ENCODE assay signal across 8 cellular contexts in genomic region chr12:51270067-51270846, GRCh38. TPM values are rescaled to one million over a fixed set of nuclear protein-coding genes. Genes with fewer than 3 reads are reported as not detected.
DNase-seq lines count a peak whose midpoint lies in the region; ATAC-seq and TF ChIP-seq lines count a peak whose summit lies in the region.

TSS of gene SMAGP (minus strand) at chr12:51270415. CDS start at chr12:51269278, 1,137 bp downstream.

- peak within 1 kb of the TSS; percentile 69 for H2BK15ac ChIP-seq in IMR-90 (ENCODE audit: low read depth, low read length)

- peak within 1 kb of the TSS; percentile 79 to 92 for H4K8ac ChIP-seq in IMR-90 (ENCODE audit: low read depth in 2 of 2, low read length in 2 of 2)

- peak within 1 kb of the TSS; percentile 88 for H2BK5ac ChIP-seq in IMR-90 (ENCODE audit: low read depth, low read length, poor library complexity, severe bottlenecking)

- no peaks in the 10 kb centered on the region for H3K27me3 ChIP-seq in IMR-90 (ENCODE audit: control insufficient read depth, insufficient read depth, low read length)
- H3K27me3 ChIP-seq in iPS-20b (ENCODE audit: insufficient read depth, low read length) = peaks cover 31% of the 10 kb centered on the region
- H3K27me3 ChIP-seq in spleen (replicated peaks in 1 of 7) = peaks cover 0 to 10% (median 0%) of the 10 kb centered on the region in 7 donors

- H3K4me2 ChIP-seq in IMR-90 (ENCODE audit: low read depth, low read length) = peak within 1 kb of the TSS; percentile 86

- no peaks in the 10 kb centered on the region for H4K20me1 ChIP-seq in IMR-90 (ENCODE audit: insufficient read depth, low read length)

- peak within 1 kb of the TSS; percentile 90 for H3K4ac ChIP-seq in IMR-90 (ENCODE audit: low read depth, low read length)

- H2BK20ac ChIP-seq in IMR-90 (ENCODE audit: low read depth, low read length) = peak within 1 kb of the TSS; percentile 94

- in situ Hi-C loops in Caki2 (cut with HindIII; ENCODE audit: low pct_unique_long_range_greater_than_20kb, low sequenced_read_pairs) = no loop called here
- in situ Hi-C loops in IMR-90 (cut with MboI; ENCODE audit: low sequenced_read_pairs) = no loop called here

- intact Hi-C loops in IMR-90 (cut with micrococcal nuclease) (no loop called here), MCF 10A (cut with micrococcal nuclease) (loop anchor here (5.0 kb wide), 1 partner anchor 37 kb away; no protein-coding TSS in a partner anchor), spleen (cut with DNase I; ENCODE audit: low total_unique reads) (no loop called here)

- ATAC-seq in GM21423 (IDR thresholded peaks at IDR 0.05; ENCODE audit: unreplicated experiment) (peak; percentile 72), IMR-90 (ENCODE audit: low read depth) (peak; percentile 67), GM18519 (IDR thresholded peaks at IDR 0.05; ENCODE audit: low FRiP score, unreplicated experiment) (no peak)

- H4K91ac ChIP-seq in IMR-90 (ENCODE audit: insufficient read depth, low read depth, low read length) = peak within 1 kb of the TSS; percentile 83

- H3K9me1 ChIP-seq in IMR-90 (ENCODE audit: insufficient read depth, low read length) = peaks cover 13% of the 10 kb centered on the region

- TF ChIP-seq CTCF in IMR-90 (conservative IDR thresholded peaks at IDR 0.05; ENCODE audit: low read depth, low read length) (no peak), MCF 10A (IDR thresholded peaks at IDR 0.05; ENCODE audit: unreplicated experiment) (no peak), spleen (IDR thresholded peaks at IDR 0.05 in 8 of 11, conservative IDR thresholded peaks at IDR 0.05 in 3 of 11) (peak in 3 of 11 experiments; percentile 11 to 33 (median 18))

- H2AK9ac ChIP-seq in IMR-90 (replicated peaks; ENCODE audit: low read depth, low read length, poor library complexity) = peak within 1 kb of the TSS; percentile 95

- H3K14ac ChIP-seq in IMR-90 (replicated peaks; ENCODE audit: low read depth, low read length) = peak within 1 kb of the TSS; percentile 90

- 1% methylated on average over 18 of the region's 79 CpGs; no CpG with 5 or more reads in 1 of the 2 experiments for WGBS in IMR-90 (ENCODE audit: extremely low coverage in 2 of 2, insufficient read length in 1 of 2), 2 experiments
- 0 to 2% (median 1%) methylated on average over 19 to 79 of the region's 79 CpGs for WGBS in spleen, 5 donors

- no peaks in the 10 kb centered on the region for H3K9me3 ChIP-seq in IMR-90 (ENCODE audit: control insufficient read depth, insufficient read depth, low read length)
- H3K9me3 ChIP-seq in iPS-20b (ENCODE audit: insufficient read depth, low read depth, low read length) = no peaks in the 10 kb centered on the region
- H3K9me3 ChIP-seq in spleen = no peaks in the 10 kb centered on the region

- H3K27me3 Mint-ChIP-seq in MCF 10A (ENCODE audit: insufficient read depth, unreplicated experiment) = no peaks in the 10 kb centered on the region

- no peaks in the 10 kb centered on the region for H3K36me3 Mint-ChIP-seq in MCF 10A (ENCODE audit: insufficient read depth, unreplicated experiment)

- H3K36me3 ChIP-seq in IMR-90 (ENCODE audit: control insufficient read depth, insufficient read depth, low read length) (no peaks in the 10 kb centered on the region), iPS-20b (ENCODE audit: insufficient read depth, low read depth, low read length) (no peaks in the 10 kb centered on the region), spleen (no peaks in the 10 kb centered on the region)

- H3K9me3 Mint-ChIP-seq in MCF 10A (ENCODE audit: unreplicated experiment) = no peaks in the 10 kb centered on the region

- dilution Hi-C loops in IMR-90 (cut with HindIII; ENCODE audit: low sequenced_read_pairs, unreplicated experiment) = no loop called here

- H3K27ac ChIP-seq in IMR-90 (ENCODE audit: insufficient read depth, low read length) (peak within 1 kb of the TSS; percentile 53), iPS-20b (ENCODE audit: low read length) (no peak within 1 kb of the TSS), spleen (peak within 1 kb of the TSS; percentile 46 to 89 (median 80))

- peak within 1 kb of the TSS; percentile 90 for H3K23ac ChIP-seq in IMR-90 (ENCODE audit: low read depth, low read length)

- peaks cover 18% of the 10 kb centered on the region for H3K4me1 Mint-ChIP-seq in MCF 10A (ENCODE audit: insufficient read depth, unreplicated experiment)

- H3K4me3 Mint-ChIP-seq in MCF 10A (ENCODE audit: unreplicated experiment) = peak within 1 kb of the TSS; percentile 87

- TF ChIP-seq RAD21 in IMR-90 (IDR thresholded peaks at IDR 0.05; ENCODE audit: low read length) = no peak

- H3K27ac Mint-ChIP-seq in MCF 10A (ENCODE audit: low read depth, unreplicated experiment) = peak within 1 kb of the TSS; percentile 74

- peak within 1 kb of the TSS; percentile 68 for H3K18ac ChIP-seq in IMR-90 (ENCODE audit: low read depth, low read length)

- peak; percentile 33; the same call in 1 of the 2 replicates for TF ChIP-seq POLR2A in IMR-90 (IDR thresholded peaks at IDR 0.05; ENCODE audit: low read depth, low read length)
- no peak for TF ChIP-seq POLR2A in spleen (IDR thresholded peaks at IDR 0.05)

- peak within 1 kb of the TSS; percentile 88 for H2BK120ac ChIP-seq in IMR-90 (ENCODE audit: low read depth, low read length)

- H2AFZ ChIP-seq in IMR-90 (replicated peaks; ENCODE audit: low read length, poor library complexity) = peak within 1 kb of the TSS; percentile 88

- H3K79me1 ChIP-seq in IMR-90 (ENCODE audit: low read depth in 1 of 2, low read length in 2 of 2) = peaks cover 15 to 52% of the 10 kb centered on the region in 2 experiments

- peak within 1 kb of the TSS; percentile 83 for H2AK5ac ChIP-seq in IMR-90 (ENCODE audit: low read depth, low read length)

- H3K56ac ChIP-seq in IMR-90 (ENCODE audit: extremely low read depth, insufficient read depth, low read length) = peak within 1 kb of the TSS; percentile 77

- CTCF ChIA-PET in IMR-90 (lab: Yijun Ruan, JAX) (interaction anchor here (2.7 kb wide), 1 partner anchor 71 kb away, joined by 19 read pairs; no protein-coding TSS in a partner anchor), MCF 10A (lab: Yijun Ruan, JAX) (interaction anchor here (0.5 to 6.4 kb wide), 11 partner anchors 9 to 661 kb away, joined by 3 to 110 read pairs (median 3); no protein-coding TSS in a partner anchor)

- POLR2A ChIA-PET in IMR-90 (lab: Charles Lee; ENCODE audit: unreplicated experiment) (interaction anchor here (0.6 to 1.1 kb wide), 2 partner anchors 29 to 31 kb away, joined by 3 to 5 read pairs; partner anchors contain the start of gene DAZAP2), MCF 10A (lab: Yijun Ruan, JAX) (interaction anchor here (0.6 to 2.6 kb wide), 11 partner anchors 11 to 214 kb away, joined by 3 to 38 read pairs (median 4); partner anchors contain the start of gene DAZAP2)

- peak; percentile 57 for DNase-seq in Caki2 (ENCODE audit: low read depth)
- DNase-seq in IMR-90 = peak; percentile 21
- DNase-seq in T-helper 2 cell = peak in 4 of 5 experiments; percentile 19 to 44 (median 31)
- DNase-seq in MCF 10A (ENCODE audit: unreplicated experiment) = peak; percentile 44
- peak; percentile 90 for DNase-seq in spleen

- H3K9ac ChIP-seq in IMR-90 (ENCODE audit: low read depth, low read length) = peak within 1 kb of the TSS; percentile 74
- H3K9ac ChIP-seq in iPS-20b (ENCODE audit: low read depth, low read length) = peak within 1 kb of the TSS; percentile 35; the same call in 1 of the 2 replicates

- H4K5ac ChIP-seq in IMR-90 (ENCODE audit: low read depth, low read length) = peak within 1 kb of the TSS; percentile 66

- H3K4me3 ChIP-seq in IMR-90 (ENCODE audit: insufficient read depth, low read depth, low read length) (peak within 1 kb of the TSS; percentile 74), iPS-20b (ENCODE audit: low read length) (peak within 1 kb of the TSS; percentile 78), spleen (peak within 1 kb of the TSS; percentile 64 to 91 (median 80))

- peaks cover 3% of the 10 kb centered on the region; the same call in 1 of the 2 replicates for H3K4me1 ChIP-seq in IMR-90 (ENCODE audit: control insufficient read depth, insufficient read depth, low read length)
- peaks cover 8% of the 10 kb centered on the region for H3K4me1 ChIP-seq in iPS-20b (ENCODE audit: insufficient read depth, low read length)
- H3K4me1 ChIP-seq in spleen = peaks cover 3 to 39% (median 34%) of the 10 kb centered on the region in 6 donors

- no TSS peak for BruUV-seq in IMR-90 (replicated peaks; lab: Mats Ljungman, UMichigan)
- BruUV-seq in MCF 10A (replicated peaks; lab: Mats Ljungman, UMichigan) = TSS peak; percentile 50

TF ChIP-seq in IMR-90, 13 proteins besides CTCF, POLR2A, EP300 and RAD21:
- TF ChIP-seq RFX5 (IDR thresholded peaks at IDR 0.05; ENCODE audit: low read depth, low read length) (no peak), MAZ (IDR thresholded peaks at IDR 0.05; ENCODE audit: borderline replicate concordance, low read depth, low read length) (peak; percentile 18; the same call in 1 of the 2 replicates), MXI1 (IDR thresholded peaks at IDR 0.05; ENCODE audit: borderline replicate concordance, low read depth, low read length) (no peak), ELK1 (IDR thresholded peaks at IDR 0.05; ENCODE audit: borderline replicate concordance, low read depth, low read length) (no peak)

RNA-seq across cellular contexts. Expression of gene SMAGP, which starts in this region (rescaled TPM):
- 0.43 and 2.0 TPM in 2 replicates for total RNA-seq in Caki2 (2014; rRNA removed; shearing (Covaris generic); ENCODE audit: low replicate concordance)
- total RNA-seq in IMR-90 (2012; rRNA removed) (12.2 and 15.6 TPM in 2 replicates), MCF 10A (2022) (17.4 and 19.0 TPM in 2 replicates), spleen (10 to 100 TPM in 5 of 7 donors, 1 to 10 TPM in 2; 8.6 to 18.1 (median 13.4) TPM)
- polyA plus RNA-seq in IMR-90 (2012; rRNA removed) (35.8 and 42.7 TPM in 2 replicates), spleen (10 to 100 TPM in 1 of 3 donors, 1 to 10 TPM in 2; 8.2 to 10.8 (median 9.5) TPM)
- polyA plus RNA-seq in IMR-90 (2012; cell fraction: cytosol; rRNA removed) = 17.0 and 41.6 TPM in 2 replicates
- 6.5 and 18.3 TPM in 2 replicates for polyA plus RNA-seq in IMR-90 (2012; cell fraction: nucleus; rRNA removed; ENCODE audit: low replicate concordance)

Comparison
In these comparisons a context has a peak if more than half of its experiments do, and no peak if none do; other contexts are left out.
1. DNase-seq: peak in every context shown above with its lines; median percentile 90 in spleen; 57 in Caki2; 44 in MCF 10A; 31 in T-helper 2 cell; 21 in IMR-90.